Comparison of ENCODE assay signal across 19 cellular contexts in the genomic region with DNA sequence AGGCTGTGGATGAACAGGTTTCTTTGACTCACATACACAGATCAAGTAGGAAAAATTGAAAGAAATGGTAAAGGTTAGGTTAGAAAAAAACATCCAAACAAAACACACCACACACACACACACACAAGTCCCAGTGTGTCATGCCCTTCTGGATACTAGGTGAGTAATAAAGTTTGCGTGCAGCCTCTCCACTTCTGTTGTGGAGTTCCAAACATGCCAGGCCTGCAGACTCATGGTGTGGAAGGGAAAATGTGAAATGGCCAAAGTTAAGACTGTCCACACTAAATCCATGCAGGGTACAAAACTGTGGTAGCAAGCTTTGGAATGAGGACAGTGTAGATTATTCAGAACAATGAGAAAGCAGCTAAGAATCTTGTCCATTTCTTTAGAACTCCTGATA.
A peak's percentile ranks its signal among the peaks of the same experiment; 100 is the strongest.
DNase-seq lines count a peak whose midpoint lies in the region; ATAC-seq and TF ChIP-seq lines count a peak whose summit lies in the region.
"Had no signal": no experiment of that assay in that cellular context is flagged by ENCODE, and none has a peak within 500 bp of the region (broad histone marks: within the 10 kb centered on the region; RNA-seq: fewer than 3 reads in every experiment).

No MANE protein-coding gene starts in this region.

- peak overlapping the region in 3 of 11 experiments; percentile 53 to 77 (median 73); a peak in 5 of 22 replicates for H3K9ac ChIP-seq in BLaER1 treated with 17β-estradiol and CSF1 and Interleukin-3, amounts not matched to agents 10 nM and 100 nM

- peak overlapping the region in 9 of 11 experiments; percentile 64 to 83 (median 73); a peak in 15 of 22 replicates for H3K4me2 ChIP-seq in BLaER1 treated with 17β-estradiol and CSF1 and Interleukin-3, amounts not matched to agents 10 nM and 100 nM

- peaks cover 0 to 9% (median 0%) of the 10 kb centered on the region in 11 experiments; a peak in 5 of 22 replicates for H3K9me3 ChIP-seq in BLaER1 treated with 17β-estradiol and CSF1 and Interleukin-3, amounts not matched to agents 10 nM and 100 nM (replicated peaks in 1 of 11)
- H3K9me3 ChIP-seq: body of pancreas had no signal

- no peaks in the 10 kb centered on the region for H3K27me3 ChIP-seq in BLaER1 treated with 17β-estradiol and CSF1 and Interleukin-3, amounts not matched to agents 10 nM and 100 nM
- H3K27me3 ChIP-seq: body of pancreas had no signal

- H3K9me3 Mint-ChIP-seq in HFFc6 (no peaks in the 10 kb centered on the region), naive B cell (no peaks in the 10 kb centered on the region)
- H3K9me3 Mint-ChIP-seq: activated CD4-positive, alpha-beta T cell treated with anti-CD3 and anti-CD28 coated beads, Interleukin-2, amount 10 ng/mL, durations not matched to agents 7 days and 5 days; activated T-helper 1 cell treated with anti-CD3 and anti-CD28 coated beads, Interleukin-12 subunit alpha, Interleukin-12 subunit beta, Interleukin-2, Interleukin-4 antibody, amounts not matched to agents 30 ng/mL and 10 ng/mL and 1 ng/mL, durations not matched to agents 14 hours and 24 hours and 36 hours; IgD-negative memory B cell had no signal

- H3K27ac Mint-ChIP-seq in HFFc6 (peak overlapping the region; percentile 81), naive B cell (peak overlapping the region in 5 of 6 donors; percentile 34 to 97 (median 84))
- H3K27ac Mint-ChIP-seq: activated CD4-positive, alpha-beta T cell treated with anti-CD3 and anti-CD28 coated beads, Interleukin-2, amount 10 ng/mL, durations not matched to agents 7 days and 5 days; activated T-helper 1 cell treated with anti-CD3 and anti-CD28 coated beads, Interleukin-12 subunit alpha, Interleukin-12 subunit beta, Interleukin-2, Interleukin-4 antibody, amounts not matched to agents 30 ng/mL and 10 ng/mL and 1 ng/mL, durations not matched to agents 14 hours and 24 hours and 36 hours; T-helper 17 cell had no signal

- peak overlapping the region; percentile 2; the same call in 1 of the 2 replicates for H3K4me3 Mint-ChIP-seq in HFFc6
- H3K4me3 Mint-ChIP-seq in naive B cell = peak overlapping the region in 6 of 8 donors; percentile 6 to 93 (median 82)
- H3K4me3 Mint-ChIP-seq: activated CD4-positive, alpha-beta T cell treated with anti-CD3 and anti-CD28 coated beads, Interleukin-2, amount 10 ng/mL, durations not matched to agents 7 days and 5 days; activated T-helper 1 cell treated with anti-CD3 and anti-CD28 coated beads, Interleukin-12 subunit alpha, Interleukin-12 subunit beta, Interleukin-2, Interleukin-4 antibody, amounts not matched to agents 30 ng/mL and 10 ng/mL and 1 ng/mL, durations not matched to agents 14 hours and 24 hours and 36 hours had no signal

- ATAC-seq in naive B cell (ENCODE audit: low read depth in 2 of 2) (no peak), GM19455 (IDR thresholded peaks at IDR 0.05; ENCODE audit: unreplicated experiment) (no peak), GM18520 (IDR thresholded peaks at IDR 0.05; ENCODE audit: unreplicated experiment) (no peak), GM18517 (IDR thresholded peaks at IDR 0.05; ENCODE audit: unreplicated experiment) (no peak)
- ATAC-seq: body of pancreas, Panc1 had no signal

- H3K4me1 ChIP-seq in BLaER1 treated with 17β-estradiol and CSF1 and Interleukin-3, amounts not matched to agents 10 nM and 100 nM = peaks cover 17 to 39% (median 29%) of the 10 kb centered on the region in 10 experiments
- H3K4me1 ChIP-seq: body of pancreas had no signal

- peak overlapping the region in 7 of 11 experiments; percentile 33 to 91 (median 77); a peak in 13 of 22 replicates for H3K27ac ChIP-seq in BLaER1 treated with 17β-estradiol and CSF1 and Interleukin-3, amounts not matched to agents 10 nM and 100 nM
- H3K27ac ChIP-seq: body of pancreas, C4-2B had no signal

- H3K27me3 Mint-ChIP-seq in HFFc6 (ENCODE audit: insufficient read depth) (no peaks in the 10 kb centered on the region), naive B cell (no peaks in the 10 kb centered on the region)
- H3K27me3 Mint-ChIP-seq: activated CD4-positive, alpha-beta T cell treated with anti-CD3 and anti-CD28 coated beads, Interleukin-2, amount 10 ng/mL, durations not matched to agents 7 days and 5 days; IgD-negative memory B cell; T-helper 17 cell had no signal

- H3K36me3 Mint-ChIP-seq in HFFc6 (ENCODE audit: low read depth) = peaks cover 13% of the 10 kb centered on the region; the same call in 1 of the 2 replicates
- no peaks in the 10 kb centered on the region for H3K36me3 Mint-ChIP-seq in naive B cell
- H3K36me3 Mint-ChIP-seq: IgD-negative memory B cell had no signal

- no peaks in the 10 kb centered on the region for H4K20me1 ChIP-seq in BLaER1 treated with 17β-estradiol and CSF1 and Interleukin-3, amounts not matched to agents 10 nM and 100 nM

- DNase-seq in HFFc6 (peak; percentile 89), astrocyte of the hippocampus (ENCODE audit: low read depth, low spot score) (peak; percentile 66), naive B cell (no peak), HuH-7 (ENCODE audit: low spot score) (no peak)
- DNase-seq: activated CD4-positive, alpha-beta T cell treated with anti-CD3 and anti-CD28 coated beads, Interleukin-2, amount 10 ng/mL, durations not matched to agents 7 days and 5 days; body of pancreas; GDM1; glutamatergic neuron; left cardiac atrium; NCI-H510A treated with DMSO at 0.1 percent for 48 hours; T-helper 17 cell had no signal

- TF ChIP-seq CTCF in HFFc6 (IDR thresholded peaks at IDR 0.05) = no peak

- peaks cover 0 to 3% (median 0%) of the 10 kb centered on the region in 11 experiments; a peak in 2 of 22 replicates for H3K36me3 ChIP-seq in BLaER1 treated with 17β-estradiol and CSF1 and Interleukin-3, amounts not matched to agents 10 nM and 100 nM

- H3K4me3 ChIP-seq in BLaER1 treated with 17β-estradiol and CSF1 and Interleukin-3, amounts not matched to agents 10 nM and 100 nM = no peak overlapping the region
- H3K4me3 ChIP-seq: body of pancreas had no signal

- H3K4me1 Mint-ChIP-seq in HFFc6 (ENCODE audit: low read depth) = peaks cover 48% of the 10 kb centered on the region
- H3K4me1 Mint-ChIP-seq in naive B cell = peaks cover 41 to 47% (median 43%) of the 10 kb centered on the region in 3 donors

Comparison
In these comparisons a context has a peak if more than half of its experiments do, and no peak if none do; other contexts are left out.
1. DNase-seq: peak in HFFc6 (single experiment) and astrocyte of the hippocampus (single experiment); none in naive B cell (single experiment) and HuH-7 (single experiment).